ENCODE assay signal across 3 cellular contexts in the genomic region with DNA sequence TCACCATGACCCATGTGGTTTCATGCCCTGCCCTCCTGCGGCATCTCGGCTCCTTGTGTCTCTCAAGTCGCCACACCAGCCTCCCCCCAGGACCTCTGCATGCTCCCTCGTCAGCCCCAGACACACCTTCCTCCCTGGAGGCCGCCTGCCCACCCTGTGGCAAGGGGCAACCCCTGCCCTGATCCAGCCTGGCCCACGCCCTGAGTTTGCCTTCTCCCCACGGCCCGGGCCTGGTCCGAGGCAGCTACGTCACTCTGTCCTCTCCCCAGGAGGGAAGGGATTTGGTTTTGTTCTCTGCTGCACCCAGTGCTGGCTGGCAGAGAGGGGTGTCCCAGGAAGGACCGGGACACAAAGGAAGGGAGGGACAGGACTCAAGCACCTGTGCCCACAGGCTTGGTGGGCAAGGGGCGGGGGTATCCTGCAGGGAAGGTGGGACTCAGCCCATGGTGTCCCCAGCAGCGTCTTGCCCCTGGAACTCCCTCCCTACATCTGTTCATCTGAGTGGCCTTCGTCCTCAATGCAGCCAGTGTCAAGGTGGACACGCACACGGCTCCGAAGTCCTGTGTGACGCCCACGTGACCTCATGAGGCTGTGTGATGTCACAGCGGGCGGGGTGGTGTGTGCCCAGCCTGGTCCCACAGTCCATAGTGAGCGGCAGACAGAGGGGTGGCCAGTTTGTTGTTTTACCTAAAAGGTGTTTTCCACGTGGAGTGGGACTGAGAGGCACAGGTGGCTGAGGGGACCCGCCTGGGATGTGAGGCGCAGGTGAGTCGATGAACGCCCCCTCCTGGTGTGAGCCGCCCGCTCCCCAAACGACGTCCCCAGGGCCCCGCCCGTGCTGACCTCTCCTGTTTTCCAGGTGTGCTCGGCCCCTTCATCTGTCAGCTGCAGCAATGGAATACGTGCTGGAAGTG.
TF ChIP-seq lines count a peak whose summit lies in the region.

A gene (plus strand): TSS at position 645 of the 914 bp plus-strand sequence. CDS start 249 bp downstream, at position 894.

TF ChIP-seq in GM12891, 5 proteins besides CTCF, POLR2A, EP300 and RAD21:
- TF ChIP-seq POLR2AphosphoS5 (IDR thresholded peaks at IDR 0.05; ENCODE audit: low read depth, low read length) = peak; percentile 36
- no peak for TF ChIP-seq TAF1 (IDR thresholded peaks at IDR 0.05; ENCODE audit: low read depth, low read length)

TF ChIP-seq in GM23338, 12 proteins besides CTCF, POLR2A, EP300 and RAD21:
- TF ChIP-seq, protein P1, sequence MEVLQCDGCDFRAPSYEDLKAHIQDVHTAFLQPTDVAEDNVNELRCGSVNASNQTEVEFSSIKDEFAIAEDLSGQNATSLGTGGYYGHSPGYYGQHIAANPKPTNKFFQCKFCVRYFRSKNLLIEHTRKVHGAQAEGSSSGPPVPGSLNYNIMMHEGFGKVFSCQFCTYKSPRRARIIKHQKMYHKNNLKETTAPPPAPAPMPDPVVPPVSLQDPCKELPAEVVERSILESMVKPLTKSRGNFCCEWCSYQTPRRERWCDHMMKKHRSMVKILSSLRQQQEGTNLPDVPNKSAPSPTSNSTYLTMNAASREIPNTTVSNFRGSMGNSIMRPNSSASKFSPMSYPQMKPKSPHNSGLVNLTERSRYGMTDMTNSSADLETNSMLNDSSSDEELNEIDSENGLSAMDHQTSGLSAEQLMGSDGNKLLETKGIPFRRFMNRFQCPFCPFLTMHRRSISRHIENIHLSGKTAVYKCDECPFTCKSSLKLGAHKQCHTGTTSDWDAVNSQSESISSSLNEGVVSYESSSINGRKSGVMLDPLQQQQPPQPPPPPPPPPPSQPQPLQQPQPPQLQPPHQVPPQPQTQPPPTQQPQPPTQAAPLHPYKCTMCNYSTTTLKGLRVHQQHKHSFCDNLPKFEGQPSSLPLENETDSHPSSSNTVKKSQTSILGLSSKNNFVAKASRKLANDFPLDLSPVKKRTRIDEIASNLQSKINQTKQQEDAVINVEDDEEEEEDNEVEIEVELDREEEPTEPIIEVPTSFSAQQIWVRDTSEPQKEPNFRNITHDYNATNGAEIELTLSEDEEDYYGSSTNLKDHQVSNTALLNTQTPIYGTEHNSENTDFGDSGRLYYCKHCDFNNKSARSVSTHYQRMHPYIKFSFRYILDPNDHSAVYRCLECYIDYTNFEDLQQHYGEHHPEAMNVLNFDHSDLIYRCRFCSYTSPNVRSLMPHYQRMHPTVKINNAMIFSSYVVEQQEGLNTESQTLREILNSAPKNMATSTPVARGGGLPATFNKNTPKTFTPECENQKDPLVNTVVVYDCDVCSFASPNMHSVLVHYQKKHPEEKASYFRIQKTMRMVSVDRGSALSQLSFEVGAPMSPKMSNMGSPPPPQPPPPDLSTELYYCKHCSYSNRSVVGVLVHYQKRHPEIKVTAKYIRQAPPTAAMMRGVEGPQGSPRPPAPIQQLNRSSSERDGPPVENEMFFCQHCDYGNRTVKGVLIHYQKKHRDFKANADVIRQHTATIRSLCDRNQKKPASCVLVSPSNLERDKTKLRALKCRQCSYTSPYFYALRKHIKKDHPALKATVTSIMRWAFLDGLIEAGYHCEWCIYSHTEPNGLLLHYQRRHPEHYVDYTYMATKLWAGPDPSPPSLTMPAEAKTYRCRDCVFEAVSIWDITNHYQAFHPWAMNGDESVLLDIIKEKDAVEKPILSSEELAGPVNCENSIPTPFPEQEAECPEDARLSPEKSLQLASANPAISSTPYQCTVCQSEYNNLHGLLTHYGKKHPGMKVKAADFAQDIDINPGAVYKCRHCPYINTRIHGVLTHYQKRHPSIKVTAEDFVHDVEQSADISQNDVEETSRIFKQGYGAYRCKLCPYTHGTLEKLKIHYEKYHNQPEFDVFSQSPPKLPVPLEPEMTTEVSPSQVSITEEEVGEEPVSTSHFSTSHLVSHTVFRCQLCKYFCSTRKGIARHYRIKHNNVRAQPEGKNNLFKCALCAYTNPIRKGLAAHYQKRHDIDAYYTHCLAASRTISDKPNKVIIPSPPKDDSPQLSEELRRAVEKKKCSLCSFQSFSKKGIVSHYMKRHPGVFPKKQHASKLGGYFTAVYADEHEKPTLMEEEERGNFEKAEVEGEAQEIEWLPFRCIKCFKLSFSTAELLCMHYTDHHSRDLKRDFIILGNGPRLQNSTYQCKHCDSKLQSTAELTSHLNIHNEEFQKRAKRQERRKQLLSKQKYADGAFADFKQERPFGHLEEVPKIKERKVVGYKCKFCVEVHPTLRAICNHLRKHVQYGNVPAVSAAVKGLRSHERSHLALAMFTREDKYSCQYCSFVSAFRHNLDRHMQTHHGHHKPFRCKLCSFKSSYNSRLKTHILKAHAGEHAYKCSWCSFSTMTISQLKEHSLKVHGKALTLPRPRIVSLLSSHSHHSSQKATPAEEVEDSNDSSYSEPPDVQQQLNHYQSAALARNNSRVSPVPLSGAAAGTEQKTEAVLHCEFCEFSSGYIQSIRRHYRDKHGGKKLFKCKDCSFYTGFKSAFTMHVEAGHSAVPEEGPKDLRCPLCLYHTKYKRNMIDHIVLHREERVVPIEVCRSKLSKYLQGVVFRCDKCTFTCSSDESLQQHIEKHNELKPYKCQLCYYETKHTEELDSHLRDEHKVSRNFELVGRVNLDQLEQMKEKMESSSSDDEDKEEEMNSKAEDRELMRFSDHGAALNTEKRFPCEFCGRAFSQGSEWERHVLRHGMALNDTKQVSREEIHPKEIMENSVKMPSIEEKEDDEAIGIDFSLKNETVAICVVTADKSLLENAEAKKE (CRISPR knock-in tag; IDR thresholded peaks at IDR 0.05) = no peak
- TF ChIP-seq NANOG (IDR thresholded peaks at IDR 0.05; ENCODE audit: borderline replicate concordance) (no peak), JUNB (IDR thresholded peaks at IDR 0.05; ENCODE audit: unreplicated experiment) (no peak), ZNF331 (CRISPR knock-in tag; IDR thresholded peaks at IDR 0.05; ENCODE audit: low read depth) (no peak)
- TF ChIP-seq, protein P2, sequence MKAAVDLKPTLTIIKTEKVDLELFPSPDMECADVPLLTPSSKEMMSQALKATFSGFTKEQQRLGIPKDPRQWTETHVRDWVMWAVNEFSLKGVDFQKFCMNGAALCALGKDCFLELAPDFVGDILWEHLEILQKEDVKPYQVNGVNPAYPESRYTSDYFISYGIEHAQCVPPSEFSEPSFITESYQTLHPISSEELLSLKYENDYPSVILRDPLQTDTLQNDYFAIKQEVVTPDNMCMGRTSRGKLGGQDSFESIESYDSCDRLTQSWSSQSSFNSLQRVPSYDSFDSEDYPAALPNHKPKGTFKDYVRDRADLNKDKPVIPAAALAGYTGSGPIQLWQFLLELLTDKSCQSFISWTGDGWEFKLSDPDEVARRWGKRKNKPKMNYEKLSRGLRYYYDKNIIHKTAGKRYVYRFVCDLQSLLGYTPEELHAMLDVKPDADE (IDR thresholded peaks at IDR 0.05) = no peak

TF ChIP-seq in H1, 55 proteins besides CTCF, POLR2A, EP300 and RAD21:
- TF ChIP-seq KDM5A (IDR thresholded peaks at IDR 0.05; ENCODE audit: low read length) (no peak), CREB1 (IDR thresholded peaks at IDR 0.05) (peak; percentile 38; the same call in 1 of the 2 replicates), CEBPB (IDR thresholded peaks at IDR 0.05; ENCODE audit: low read depth, low read length) (no peak)
